1 cellular context compared by ENCODE assay signal in genomic region chr7:27078616-27079233, GRCh38.
TF ChIP-seq lines count a peak whose summit lies in the region.

No MANE protein-coding gene starts in this region.

TF ChIP-seq in HCT116, 20 proteins besides CTCF, POLR2A, EP300 and RAD21:
- TF ChIP-seq EGR1 (IDR thresholded peaks at IDR 0.05; ENCODE audit: low read depth), result no peak
- no peak for TF ChIP-seq SIN3A (IDR thresholded peaks at IDR 0.05; ENCODE audit: low read depth)
- TF ChIP-seq JUND (IDR thresholded peaks at IDR 0.05), result no peak
- no peak for TF ChIP-seq MAX (IDR thresholded peaks at IDR 0.05)
- no peak for TF ChIP-seq CEBPB (IDR thresholded peaks at IDR 0.05; ENCODE audit: low read depth)
TF ChIP-seq in HCT116: peak in this region for 0.
